1 cellular context compared by ENCODE assay signal in the genomic region with DNA sequence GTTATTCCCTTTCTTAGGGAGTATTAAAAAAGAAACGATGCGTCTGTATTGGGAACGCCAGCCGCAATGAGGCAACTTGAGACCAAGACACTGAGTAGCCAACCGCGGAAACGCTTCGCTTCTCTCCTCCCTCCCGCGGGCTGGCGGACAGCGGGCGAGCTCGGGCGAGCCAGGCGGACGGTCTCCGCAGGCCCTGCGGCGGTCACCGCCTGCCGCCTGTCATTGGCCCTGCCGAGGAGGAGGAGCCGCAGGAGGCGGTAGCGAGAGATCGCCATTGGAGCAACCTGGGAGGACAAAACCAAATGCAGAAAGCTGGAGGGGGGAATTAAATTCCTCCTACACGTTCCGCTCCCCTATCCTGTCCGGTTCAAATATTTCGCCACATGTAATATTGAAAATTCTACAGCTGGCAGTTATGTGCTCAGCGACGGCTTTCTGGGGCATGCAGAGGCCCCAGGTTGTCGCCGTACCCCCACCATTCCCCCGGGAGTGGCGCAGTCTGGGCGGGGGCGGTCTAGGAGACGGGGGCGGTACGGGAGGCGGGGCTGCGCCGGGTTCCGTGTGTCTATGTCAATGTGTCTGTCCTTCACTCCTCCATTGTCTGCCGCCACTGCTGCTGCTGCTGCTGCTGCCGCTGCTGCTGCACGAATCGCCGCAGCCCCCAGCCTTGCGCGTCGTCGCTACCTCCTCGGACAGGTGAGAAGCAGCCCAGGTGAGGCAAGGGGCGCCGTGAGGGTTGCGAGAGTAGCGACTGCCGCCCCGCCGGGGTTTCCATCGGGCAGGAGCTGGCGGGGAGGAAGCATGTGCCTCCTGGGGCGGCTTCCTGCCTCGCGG.
A peak's percentile ranks its signal among the peaks of the same experiment; 100 is the strongest.
TF ChIP-seq lines count a peak whose summit lies in the region.

Gene ANKMY2 (minus strand): TSS at position 162 of the 834 bp plus-strand sequence. CDS start 181 bp downstream, outside the sequence.
Gene BZW2 (plus strand): TSS at position 589 of the 834 bp plus-strand sequence. CDS start 19,263 bp downstream, outside the sequence.

TF ChIP-seq in HepG2, 621 proteins besides CTCF, POLR2A, EP300 and RAD21 (continued from another document and continues in another):
- TF ChIP-seq ZNF609 (CRISPR knock-in tag; IDR thresholded peaks at IDR 0.05; ENCODE audit: borderline replicate concordance) = peak; percentile 62; the same call in 1 of the 2 replicates
- TF ChIP-seq LCORL (IDR thresholded peaks at IDR 0.05) = no peak
- TF ChIP-seq LCORL (CRISPR knock-in tag; IDR thresholded peaks at IDR 0.05) = 0 out of 2 replicates have a peak, but pooled peaks have one; percentile 12
- TF ChIP-seq SCMH1 (CRISPR knock-in tag; IDR thresholded peaks at IDR 0.05; ENCODE audit: borderline replicate concordance) = no peak
- no peak for TF ChIP-seq CBX2 (IDR thresholded peaks at IDR 0.05; ENCODE audit: low read depth, low read length)
- no peak for TF ChIP-seq CBX2 (CRISPR knock-in tag; IDR thresholded peaks at IDR 0.05; ENCODE audit: low read depth)
- peak; percentile 75 for TF ChIP-seq KAT7 (CRISPR knock-in tag; IDR thresholded peaks at IDR 0.05; ENCODE audit: borderline replicate concordance)
- no peak for TF ChIP-seq GABPA (IDR thresholded peaks at IDR 0.05; ENCODE audit: low read depth, low read length)
- TF ChIP-seq GABPA (CRISPR knock-in tag; IDR thresholded peaks at IDR 0.05; ENCODE audit: low read depth) = peak; percentile 40; the same call in 1 of the 2 replicates
- TF ChIP-seq JARID2 (CRISPR knock-in tag; IDR thresholded peaks at IDR 0.05; ENCODE audit: insufficient replicate concordance) = peak; percentile 70
- peak; percentile 52; the same call in 1 of the 2 replicates for TF ChIP-seq RNF2 (conservative IDR thresholded peaks at IDR 0.05; ENCODE audit: low read depth)
- no peak for TF ChIP-seq AHDC1 (CRISPR knock-in tag; IDR thresholded peaks at IDR 0.05; ENCODE audit: borderline replicate concordance)
- no peak for TF ChIP-seq ZSCAN22 (CRISPR knock-in tag; IDR thresholded peaks at IDR 0.05)
- TF ChIP-seq TFDP2 (CRISPR knock-in tag; IDR thresholded peaks at IDR 0.05) = peak; percentile 58; the same call in 1 of the 2 replicates
- TF ChIP-seq GZF1 (CRISPR knock-in tag; IDR thresholded peaks at IDR 0.05) = peak; percentile 67; the same call in 1 of the 2 replicates
- peak; percentile 41; the same call in 1 of the 2 replicates for TF ChIP-seq ARNTL (CRISPR knock-in tag; IDR thresholded peaks at IDR 0.05)
- peak; percentile 84; the same call in 1 of the 2 replicates for TF ChIP-seq ZSCAN5A (CRISPR knock-in tag; IDR thresholded peaks at IDR 0.05; ENCODE audit: borderline replicate concordance)
- peak; percentile 29; the same call in 1 of the 2 replicates for TF ChIP-seq ZNF792 (CRISPR knock-in tag; IDR thresholded peaks at IDR 0.05)
- peak; percentile 81 for TF ChIP-seq SNAPC4 (CRISPR knock-in tag; IDR thresholded peaks at IDR 0.05)
- TF ChIP-seq ZNF557 (CRISPR knock-in tag; IDR thresholded peaks at IDR 0.05) = no peak
- no peak for TF ChIP-seq RFXANK (CRISPR knock-in tag; IDR thresholded peaks at IDR 0.05)
- TF ChIP-seq KLF6 (CRISPR knock-in tag; IDR thresholded peaks at IDR 0.05) = peak; percentile 76
- peak; percentile 96 for TF ChIP-seq CENPT (CRISPR knock-in tag; IDR thresholded peaks at IDR 0.05; ENCODE audit: low read depth)
- peak; percentile 17; the same call in 1 of the 2 replicates for TF ChIP-seq ZNF709 (CRISPR knock-in tag; IDR thresholded peaks at IDR 0.05)
- TF ChIP-seq, protein P1, sequence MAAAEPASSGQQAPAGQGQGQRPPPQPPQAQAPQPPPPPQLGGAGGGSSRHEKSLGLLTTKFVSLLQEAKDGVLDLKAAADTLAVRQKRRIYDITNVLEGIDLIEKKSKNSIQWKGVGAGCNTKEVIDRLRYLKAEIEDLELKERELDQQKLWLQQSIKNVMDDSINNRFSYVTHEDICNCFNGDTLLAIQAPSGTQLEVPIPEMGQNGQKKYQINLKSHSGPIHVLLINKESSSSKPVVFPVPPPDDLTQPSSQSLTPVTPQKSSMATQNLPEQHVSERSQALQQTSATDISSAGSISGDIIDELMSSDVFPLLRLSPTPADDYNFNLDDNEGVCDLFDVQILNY (CRISPR knock-in tag; conservative IDR thresholded peaks at IDR 0.05) = peak; percentile 65; the same call in 1 of the 2 replicates
- no peak for TF ChIP-seq ZNF224 (CRISPR knock-in tag; IDR thresholded peaks at IDR 0.05)
- TF ChIP-seq SAFB2 (CRISPR knock-in tag; IDR thresholded peaks at IDR 0.05; ENCODE audit: borderline replicate concordance, low read depth) = peak; percentile 43; the same call in 1 of the 2 replicates
- TF ChIP-seq ZNF33A (CRISPR knock-in tag; IDR thresholded peaks at IDR 0.05; ENCODE audit: borderline replicate concordance) = no peak
- TF ChIP-seq MTERF4 (CRISPR knock-in tag; IDR thresholded peaks at IDR 0.05) = no peak
- no peak for TF ChIP-seq NCOR1 (IDR thresholded peaks at IDR 0.05; ENCODE audit: borderline replicate concordance, low read length)
- TF ChIP-seq ZSCAN21 (CRISPR knock-in tag; IDR thresholded peaks at IDR 0.05; ENCODE audit: borderline replicate concordance) = peak; percentile 92; the same call in 1 of the 2 replicates
- TF ChIP-seq ZC3H13 (CRISPR knock-in tag; IDR thresholded peaks at IDR 0.05) = peak; percentile 79; the same call in 1 of the 2 replicates
